In genomic region chr1:52523376-52523775, GRCh38 we compare ENCODE assay signal across 21 cellular contexts. TPM values are rescaled to one million over a fixed set of nuclear protein-coding genes. Genes with fewer than 3 reads are reported as not detected.
DNase-seq lines count a peak whose midpoint lies in the region; ATAC-seq and TF ChIP-seq lines count a peak whose summit lies in the region.
"Had no signal": no experiment of that assay in that cellular context is flagged by ENCODE, and none has a peak within 500 bp of the region (broad histone marks: within the 10 kb centered on the region; RNA-seq: fewer than 3 reads in every experiment).

No MANE protein-coding gene starts in this region.

- H3K4me1 ChIP-seq in SJSA1 (replicated peaks), result peaks cover 17% of the 10 kb centered on the region
- H3K4me1 ChIP-seq: ascending aorta, sigmoid colon had no signal

- H3K9me3 ChIP-seq in AG04450 (ENCODE audit: control insufficient read depth, insufficient read depth, low read length), result no peaks in the 10 kb centered on the region
- H3K9me3 ChIP-seq in CD4-positive, alpha-beta T cell (ENCODE audit: control insufficient read depth, low read length), result no peaks in the 10 kb centered on the region
- no peaks in the 10 kb centered on the region for H3K9me3 ChIP-seq in SJSA1 (replicated peaks)
- H3K9me3 ChIP-seq: ascending aorta, mucosa of descending colon, sigmoid colon, thoracic aorta had no signal

- intact Hi-C loops in CD4-positive, alpha-beta T cell (cut with DNase I, micrococcal nuclease), result loop anchor here in 1 of 2 experiments (5.0 kb wide), 1 partner anchor 34 kb away; no protein-coding TSS in a partner anchor

- in situ Hi-C loops in brain microvascular endothelial cell (cut with HindIII; ENCODE audit: low pct_ligation_motif_present, low sequenced_read_pairs), result no loop called here

- peak; percentile 8 for DNase-seq in AG04450 (ENCODE audit: low read depth, low spot score)
- DNase-seq in CD4-positive, alpha-beta T cell, result peak in 1 of 10 experiments; percentile 15
- DNase-seq in SJSA1 (ENCODE audit: low read depth in 1 of 2, low spot score in 2 of 2), result peak in 1 of 2 experiments; percentile 62
- peak; percentile 38 for DNase-seq in brain microvascular endothelial cell
- no peak for DNase-seq in cerebellum (ENCODE audit: low spot score)
- DNase-seq in NAMALWA (ENCODE audit: low spot score), result no peak
- DNase-seq: activated B cell treated with CpG ODN at 0.5 μM for 24 hours; HFFc6; hippocampal formation; left colon; mucosa of descending colon; NCI-H1105 treated with DMSO at 0.1 percent for 48 hours; occipital lobe; sigmoid colon; stimulated activated CD4-positive, alpha-beta T cell treated with anti-CD3 and anti-CD28 coated beads, Interleukin-2, amount 100 ng/mL, for 48 hours; stimulated activated CD8-positive, alpha-beta memory T cell treated with anti-CD3 and anti-CD28 coated beads, Interleukin-4, amount 100 ng/mL, for 48 hours had no signal

- no peaks in the 10 kb centered on the region for H3K9me3 Mint-ChIP-seq in CD4-positive, alpha-beta T cell
- H3K9me3 Mint-ChIP-seq: activated B cell treated with CpG ODN at 0.5 μM for 24 hours, HFFc6 had no signal

- H3K27me3 ChIP-seq in AG04450 (ENCODE audit: control insufficient read depth, insufficient read depth, low read length) (no peaks in the 10 kb centered on the region), SJSA1 (replicated peaks) (no peaks in the 10 kb centered on the region), brain microvascular endothelial cell (replicated peaks) (no peaks in the 10 kb centered on the region)
- no peaks in the 10 kb centered on the region for H3K27me3 ChIP-seq in CD4-positive, alpha-beta T cell (ENCODE audit: control insufficient read depth, insufficient read depth, low read length)
- H3K27me3 ChIP-seq: ascending aorta, sigmoid colon had no signal

- TF ChIP-seq CTCF in AG04450 (IDR thresholded peaks at IDR 0.05; ENCODE audit: low read depth, low read length) (no peak), brain microvascular endothelial cell (IDR thresholded peaks at IDR 0.05; ENCODE audit: low read depth, low read length, missing control alignments) (no peak)
- no peak for TF ChIP-seq CTCF in CD4-positive, alpha-beta T cell (IDR thresholded peaks at IDR 0.05)

- H3K27ac Mint-ChIP-seq in CD4-positive, alpha-beta T cell, result peak overlapping the region; percentile 14
- H3K27ac Mint-ChIP-seq: activated B cell treated with CpG ODN at 0.5 μM for 24 hours, HFFc6 had no signal

- H3K27ac ChIP-seq in AG04450 (ENCODE audit: low read depth, low read length) (peak overlapping the region; percentile 49), SJSA1 (peak overlapping the region; percentile 48), brain microvascular endothelial cell (no peak overlapping the region)
- H3K27ac ChIP-seq in CD4-positive, alpha-beta T cell (ENCODE audit: low read depth, low read length), result no peak overlapping the region
- H3K27ac ChIP-seq: ascending aorta, C4-2B, sigmoid colon, thoracic aorta had no signal

- POLR2A ChIA-PET in AG04450 (lab: Yijun Ruan, JAX), result interaction anchor here (0.7 kb wide), 2 partner anchors 84 to 146 kb away, joined by 3 read pairs; no protein-coding TSS in a partner anchor
- POLR2A ChIA-PET in CD4-positive, alpha-beta T cell (lab: Charles Lee), result no interaction called here

- peaks cover 67% of the 10 kb centered on the region for H3K36me3 Mint-ChIP-seq in CD4-positive, alpha-beta T cell (ENCODE audit: low read depth)

- H3K27me3 Mint-ChIP-seq in CD4-positive, alpha-beta T cell, result no peaks in the 10 kb centered on the region
- H3K27me3 Mint-ChIP-seq: activated B cell treated with CpG ODN at 0.5 μM for 24 hours had no signal

- peaks cover 46% of the 10 kb centered on the region for H3K4me1 Mint-ChIP-seq in CD4-positive, alpha-beta T cell (ENCODE audit: low read depth)

- no peak overlapping the region for H3K4me3 Mint-ChIP-seq in CD4-positive, alpha-beta T cell
- H3K4me3 Mint-ChIP-seq: activated B cell treated with CpG ODN at 0.5 μM for 24 hours, HFFc6 had no signal

- CTCF ChIA-PET in AG04450 (lab: Charles Lee), result no interaction called here
- CTCF ChIA-PET in CD4-positive, alpha-beta T cell (lab: Charles Lee), result no interaction called here

- H3K36me3 ChIP-seq in SJSA1 (peaks cover 50% of the 10 kb centered on the region), brain microvascular endothelial cell (replicated peaks) (no peaks in the 10 kb centered on the region)

- H3K4me3 ChIP-seq in AG04450 (ENCODE audit: low read depth, low read length) (no peak overlapping the region), SJSA1 (no peak overlapping the region), brain microvascular endothelial cell (ENCODE audit: low read depth, low read length) (no peak overlapping the region)
- H3K4me3 ChIP-seq: ascending aorta, mucosa of descending colon, sigmoid colon, thoracic aorta had no signal

- ATAC-seq in CD4-positive, alpha-beta T cell (ENCODE audit: poor library complexity), result no peak
- no peak for ATAC-seq in HG02588 (IDR thresholded peaks at IDR 0.05; ENCODE audit: unreplicated experiment)
- no peak for ATAC-seq in GM19463 (IDR thresholded peaks at IDR 0.05; ENCODE audit: unreplicated experiment)
- ATAC-seq: left colon, mucosa of descending colon had no signal

RNA-seq across cellular contexts. Expression of gene TUT4, which starts 29.5 kb away (rescaled TPM):
- polyA plus RNA-seq in AG04450 (2011; rRNA removed), result 29.3 and 30.0 TPM in 2 replicates
- 19.0 and 24.3 TPM in 2 replicates for polyA minus RNA-seq in AG04450 (2011; rRNA and poly(A)+ RNA removed)
- 100 to 1,000 TPM; 141 to 147 TPM for total RNA-seq in CD4-positive, alpha-beta T cell
- total RNA-seq in SJSA1 (2014; rRNA removed; shearing (Covaris generic)), result 25.3 and 28.2 TPM in 2 replicates
- total RNA-seq in cerebellum, result 145 TPM

Comparison
In these comparisons a context has a peak if more than half of its experiments do, and no peak if none do; other contexts are left out.
1. DNase-seq: peak in AG04450 (single experiment) and brain microvascular endothelial cell (single experiment); none in cerebellum (single experiment) and NAMALWA (single experiment).
2. H3K27ac ChIP-seq: peak in AG04450 (single experiment) and SJSA1 (single experiment); none in CD4-positive, alpha-beta T cell (single experiment) and brain microvascular endothelial cell (single experiment).